ENCODE assay signal across 21 cellular contexts in genomic region chr4:107255114-107255513, GRCh38.
DNase-seq lines count a peak whose midpoint lies in the region; ATAC-seq and TF ChIP-seq lines count a peak whose summit lies in the region.
"Had no signal": no experiment of that assay in that cellular context is flagged by ENCODE, and none has a peak within 500 bp of the region (broad histone marks: within the 10 kb centered on the region; RNA-seq: fewer than 3 reads in every experiment).

No MANE protein-coding gene starts in this region.

- no peaks in the 10 kb centered on the region for H4K20me1 ChIP-seq in smooth muscle cell (ENCODE audit: low read depth)
- H4K20me1 ChIP-seq: BLaER1 had no signal

- no peaks in the 10 kb centered on the region for H3K79me2 ChIP-seq in smooth muscle cell (ENCODE audit: low read depth)

- H3F3A ChIP-seq in smooth muscle cell (ENCODE audit: low read depth) = peaks cover 7% of the 10 kb centered on the region

- peak overlapping the region; percentile 56 for H3K4me2 ChIP-seq in smooth muscle cell
- H3K4me2 ChIP-seq: A549, BLaER1 had no signal

- DNase-seq in GM03348 (ENCODE audit: low spot score) = peak; percentile 6
- DNase-seq in NCI-H226 = peak; percentile 40
- peak; percentile 12 for DNase-seq in fibroblast of the aortic adventitia (ENCODE audit: low read depth)
- no peak for DNase-seq in smooth muscle cell (lab: John Stamatoyannopoulos, UW; ENCODE audit: unreplicated experiment)
- no peak for DNase-seq in activated CD4-positive, CD25-positive, alpha-beta regulatory T cell (lab: John Stamatoyannopoulos, UW)
- no peak for DNase-seq in GM20000 (ENCODE audit: low spot score)
- DNase-seq: CD4-positive, alpha-beta T cell; COR-L47; DMS79; GOT3; MV-4-11; NCI-H1694; NCI-H2081; NCI-H2171 treated with DMSO at 0.1 percent for 48 hours; NCI-H446; NCI-H526 treated with DMSO at 0.1 percent for 48 hours; Right ventricle myocardium superior; SW 1271 had no signal

- WGBS in smooth muscle cell (ENCODE audit: low lambda C conversion rate) = 50% methylated on average over 1 of the region's 1 CpG

- H3K36me3 ChIP-seq in smooth muscle cell (ENCODE audit: low read depth) = no peaks in the 10 kb centered on the region
- H3K36me3 ChIP-seq: BLaER1 had no signal

- no peaks in the 10 kb centered on the region for H3K27me3 ChIP-seq in smooth muscle cell (ENCODE audit: low read depth)
- H3K27me3 ChIP-seq: BLaER1 had no signal

- no peak for ATAC-seq in esophagus mucosa
- ATAC-seq: A549 had no signal

- no peak overlapping the region for H2AFZ ChIP-seq in smooth muscle cell (ENCODE audit: low read depth)

- H3K27ac ChIP-seq in smooth muscle cell (ENCODE audit: low read depth) = peak overlapping the region; percentile 92
- H3K27ac ChIP-seq: A549, BLaER1 had no signal

- TF ChIP-seq CTCF in fibroblast of the aortic adventitia (IDR thresholded peaks at IDR 0.05; ENCODE audit: insufficient read depth, low read length) (no peak), smooth muscle cell (IDR thresholded peaks at IDR 0.05; ENCODE audit: borderline replicate concordance, insufficient read depth, poor library complexity, severe bottlenecking) (no peak), GM20000 (IDR thresholded peaks at IDR 0.05; ENCODE audit: extremely low read depth, missing control alignments) (no peak)

- H3K4me1 ChIP-seq in smooth muscle cell (ENCODE audit: low read depth) = peaks cover 21% of the 10 kb centered on the region
- H3K4me1 ChIP-seq: A549, BLaER1 had no signal

- no peak overlapping the region for H3K9ac ChIP-seq in smooth muscle cell (ENCODE audit: low read depth)
- H3K9ac ChIP-seq: BLaER1 had no signal

- H3K9me3 ChIP-seq in smooth muscle cell (replicated peaks; ENCODE audit: low read depth) = no peaks in the 10 kb centered on the region
- H3K9me3 ChIP-seq: A549, BLaER1 had no signal

- H3K4me3 ChIP-seq in fibroblast of the aortic adventitia (ENCODE audit: low read depth, low read length) (no peak overlapping the region), smooth muscle cell (no peak overlapping the region)
- H3K4me3 ChIP-seq: A549, BLaER1 had no signal

Comparison
In these comparisons a context has a peak if more than half of its experiments do, and no peak if none do; other contexts are left out.
1. DNase-seq: peak in GM03348 (single experiment), NCI-H226 (single experiment) and fibroblast of the aortic adventitia (single experiment); none in smooth muscle cell (single experiment), activated CD4-positive, CD25-positive, alpha-beta regulatory T cell (0 of 4) and GM20000 (single experiment).